7 cellular contexts compared by ENCODE assay signal in the genomic region with DNA sequence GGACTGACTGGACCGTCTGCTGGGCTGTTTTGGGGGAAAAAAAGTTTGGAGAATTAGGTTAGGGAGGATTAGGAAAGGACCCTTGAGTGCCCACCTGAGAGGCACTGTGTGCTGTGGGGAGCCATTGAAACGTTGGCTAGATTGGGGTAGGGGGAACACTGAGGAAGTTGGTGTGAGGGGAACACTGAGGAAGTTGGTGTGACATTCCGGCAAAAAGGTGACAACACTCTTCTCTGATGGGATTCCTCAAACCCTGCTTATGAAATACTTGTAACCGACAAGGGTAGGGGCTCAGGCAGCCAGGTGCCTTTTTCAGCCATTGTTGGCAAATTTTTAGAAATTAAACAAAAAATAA. TPM values are rescaled to one million over a fixed set of nuclear protein-coding genes. Genes with fewer than 3 reads are reported as not detected.
DNase-seq lines count a peak whose midpoint lies in the region; ATAC-seq, FAIRE-seq and TF ChIP-seq lines count a peak whose summit lies in the region.

No MANE protein-coding gene starts in this region.

- no peak for ATAC-seq in activated CD8-positive, alpha-beta T cell treated with anti-CD3 and anti-CD28 coated beads, Interleukin-2, amount 10 ng/mL, durations not matched to agents 7 days and 5 days
- no peak for ATAC-seq in stimulated activated memory B cell treated with anti-CD40 and anti-IgM and Interleukin-4, amounts not matched to agents 10 μg/mL and 1 μg/mL and 100 μg/mL, for 72 hours
- ATAC-seq in GM21825 (IDR thresholded peaks at IDR 0.05; ENCODE audit: unreplicated experiment) = no peak
- no peak for ATAC-seq in GM19467 (IDR thresholded peaks at IDR 0.05; ENCODE audit: unreplicated experiment)

- peak overlapping the region; percentile 75 for H3K27ac ChIP-seq in HL-60 (replicated peaks)

- H3K27me3 Mint-ChIP-seq in activated CD8-positive, alpha-beta T cell treated with anti-CD3 and anti-CD28 coated beads, Interleukin-2, amount 10 ng/mL, durations not matched to agents 7 days and 5 days (ENCODE audit: low read depth) = peaks cover 19% of the 10 kb centered on the region
- H3K27me3 Mint-ChIP-seq in stimulated activated memory B cell treated with anti-CD40 and anti-IgM and Interleukin-4, amounts not matched to agents 10 μg/mL and 1 μg/mL and 100 μg/mL, for 72 hours = no peaks in the 10 kb centered on the region

- H3K4me3 Mint-ChIP-seq in activated CD8-positive, alpha-beta T cell treated with anti-CD3 and anti-CD28 coated beads, Interleukin-2, amount 10 ng/mL, durations not matched to agents 7 days and 5 days = peak overlapping the region; percentile 84
- peak overlapping the region; percentile 82 for H3K4me3 Mint-ChIP-seq in stimulated activated memory B cell treated with anti-CD40 and anti-IgM and Interleukin-4, amounts not matched to agents 10 μg/mL and 1 μg/mL and 100 μg/mL, for 72 hours

- CTCF ChIA-PET in activated CD8-positive, alpha-beta T cell treated with anti-CD3 and anti-CD28 coated beads, Interleukin-2, amount 10 ng/mL, durations not matched to agents 7 days and 5 days (lab: Charles Lee) = no interaction called here

- FAIRE-seq in urothelium cell line (lab: Jason Lieb, UNC) = no peak

- H3K27me3 ChIP-seq in HL-60 (ENCODE audit: insufficient read depth, poor library complexity, severe bottlenecking) = no peaks in the 10 kb centered on the region

- peak overlapping the region; percentile 79 for H3K27ac Mint-ChIP-seq in activated CD8-positive, alpha-beta T cell treated with anti-CD3 and anti-CD28 coated beads, Interleukin-2, amount 10 ng/mL, durations not matched to agents 7 days and 5 days
- H3K27ac Mint-ChIP-seq in stimulated activated memory B cell treated with anti-CD40 and anti-IgM and Interleukin-4, amounts not matched to agents 10 μg/mL and 1 μg/mL and 100 μg/mL, for 72 hours = peak overlapping the region; percentile 95

- no peak for TF ChIP-seq CTCF in HL-60 (IDR thresholded peaks at IDR 0.05; ENCODE audit: insufficient read depth, low read length)

- H3K4me3 ChIP-seq in HL-60 (replicated peaks; ENCODE audit: insufficient read depth, low read length) (peak overlapping the region; percentile 74), iPS-11a (ENCODE audit: low read depth, low read length) (peak overlapping the region; percentile 82)

- POLR2A ChIA-PET in activated CD8-positive, alpha-beta T cell treated with anti-CD3 and anti-CD28 coated beads, Interleukin-2, amount 10 ng/mL, durations not matched to agents 7 days and 5 days (lab: Charles Lee) = interaction anchor here (1.0 kb wide), 1 partner anchor 225 kb away, joined by 3 read pairs; no protein-coding TSS in a partner anchor

- DNase-seq in HL-60 (ENCODE audit: low read depth in 1 of 2, low spot score in 1 of 2) = peak in 1 of 2 experiments; percentile 22
- no peak for DNase-seq in activated CD8-positive, alpha-beta T cell treated with anti-CD3 and anti-CD28 coated beads, Interleukin-2, amount 10 ng/mL, durations not matched to agents 7 days and 5 days
- no peak for DNase-seq in urothelium cell line (ENCODE audit: low spot score)

- no peaks in the 10 kb centered on the region for H3K9me3 Mint-ChIP-seq in activated CD8-positive, alpha-beta T cell treated with anti-CD3 and anti-CD28 coated beads, Interleukin-2, amount 10 ng/mL, durations not matched to agents 7 days and 5 days (ENCODE audit: insufficient read depth)
- no peaks in the 10 kb centered on the region for H3K9me3 Mint-ChIP-seq in stimulated activated memory B cell treated with anti-CD40 and anti-IgM and Interleukin-4, amounts not matched to agents 10 μg/mL and 1 μg/mL and 100 μg/mL, for 72 hours

- H3K4me1 Mint-ChIP-seq in activated CD8-positive, alpha-beta T cell treated with anti-CD3 and anti-CD28 coated beads, Interleukin-2, amount 10 ng/mL, durations not matched to agents 7 days and 5 days (ENCODE audit: low read depth) = peaks cover 18% of the 10 kb centered on the region
- peaks cover 22% of the 10 kb centered on the region for H3K4me1 Mint-ChIP-seq in stimulated activated memory B cell treated with anti-CD40 and anti-IgM and Interleukin-4, amounts not matched to agents 10 μg/mL and 1 μg/mL and 100 μg/mL, for 72 hours

- H3K36me3 Mint-ChIP-seq in activated CD8-positive, alpha-beta T cell treated with anti-CD3 and anti-CD28 coated beads, Interleukin-2, amount 10 ng/mL, durations not matched to agents 7 days and 5 days (ENCODE audit: low read depth) = no peaks in the 10 kb centered on the region
- no peaks in the 10 kb centered on the region for H3K36me3 Mint-ChIP-seq in stimulated activated memory B cell treated with anti-CD40 and anti-IgM and Interleukin-4, amounts not matched to agents 10 μg/mL and 1 μg/mL and 100 μg/mL, for 72 hours

RNA-seq across cellular contexts. Expression of a gene that starts 1.0 kb away (rescaled TPM):
- total RNA-seq in activated CD8-positive, alpha-beta T cell treated with anti-CD3 and anti-CD28 coated beads, Interleukin-2, amount 10 ng/mL, durations not matched to agents 7 days and 5 days = 10 to 100 TPM; 10.5 to 12.2 TPM

RNA-seq across cellular contexts. Expression of a gene that starts 50.3 kb away (rescaled TPM):
- 1 to 10 TPM; 2.4 to 2.7 TPM for total RNA-seq in activated CD8-positive, alpha-beta T cell treated with anti-CD3 and anti-CD28 coated beads, Interleukin-2, amount 10 ng/mL, durations not matched to agents 7 days and 5 days
